17 cellular contexts compared by ENCODE assay signal in the genomic region with DNA sequence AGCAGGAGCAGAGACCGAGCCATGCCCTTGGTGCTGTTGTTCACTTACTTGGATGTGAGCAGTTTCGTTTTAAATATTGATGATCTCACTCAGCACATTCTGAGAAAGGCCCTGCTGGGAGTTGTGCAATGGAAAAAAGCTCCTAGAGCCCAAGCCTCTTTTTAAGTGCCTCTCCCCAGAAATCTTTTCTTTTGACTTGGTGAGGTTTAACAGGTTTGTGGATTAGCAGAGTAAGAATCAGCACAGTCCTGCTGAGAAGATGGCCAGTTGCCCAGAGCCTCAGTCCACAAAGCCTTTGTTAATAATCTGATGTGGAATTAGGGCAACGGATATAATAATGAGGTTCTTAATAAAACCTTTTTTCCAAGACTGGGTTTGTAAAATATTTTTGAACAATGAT.
DNase-seq lines count a peak whose midpoint lies in the region; ATAC-seq, FAIRE-seq and TF ChIP-seq lines count a peak whose summit lies in the region.
"Had no signal": no experiment of that assay in that cellular context is flagged by ENCODE, and none has a peak within 500 bp of the region (broad histone marks: within the 10 kb centered on the region; RNA-seq: fewer than 3 reads in every experiment).

No MANE protein-coding gene starts in this region.

- no peaks in the 10 kb centered on the region for H3K79me2 ChIP-seq in HepG2 (ENCODE audit: insufficient read depth, low read length)

- no peak for ATAC-seq in HepG2
- ATAC-seq in GM21390 (IDR thresholded peaks at IDR 0.05; ENCODE audit: unreplicated experiment): no peak
- ATAC-seq in activated CD8-positive, alpha-beta T cell treated with anti-CD3 and anti-CD28 coated beads, Interleukin-2, amount 10 ng/mL, durations not matched to agents 7 days and 5 days: no peak

- no peak for FAIRE-seq in HepG2 (lab: Jason Lieb, UNC)
- FAIRE-seq: A204.1 had no signal

- H3K4me3 ChIP-seq in choroid plexus epithelial cell (ENCODE audit: low read depth, low read length): no peak overlapping the region
- no peak overlapping the region for H3K4me3 ChIP-seq in HepG2 (replicated peaks in 1 of 3; ENCODE audit: insufficient read depth in 1 of 3, low read depth in 2 of 3, low read length in 3 of 3)
- H3K4me3 ChIP-seq: dorsolateral prefrontal cortex, transverse colon had no signal

- 9% methylated on average over 1 of the region's 3 CpGs for WGBS in HepG2 (ENCODE audit: low lambda C conversion rate)

- H2AFZ ChIP-seq in HepG2 (ENCODE audit: low read length): no peak overlapping the region

- no peak overlapping the region for H3K27ac Mint-ChIP-seq in activated CD8-positive, alpha-beta T cell treated with anti-CD3 and anti-CD28 coated beads, Interleukin-2, amount 10 ng/mL, durations not matched to agents 7 days and 5 days

- in situ Hi-C loops in HepG2 (cut with HindIII; ENCODE audit: extremely low pct_ligation_motif_present, low pct_unique_long_range_greater_than_20kb): no loop called here

- H3K9me3 Mint-ChIP-seq in activated CD8-positive, alpha-beta T cell treated with anti-CD3 and anti-CD28 coated beads, Interleukin-2, amount 10 ng/mL, durations not matched to agents 7 days and 5 days (ENCODE audit: insufficient read depth): no peaks in the 10 kb centered on the region

- peaks cover 23% of the 10 kb centered on the region for H3K4me1 Mint-ChIP-seq in activated CD8-positive, alpha-beta T cell treated with anti-CD3 and anti-CD28 coated beads, Interleukin-2, amount 10 ng/mL, durations not matched to agents 7 days and 5 days (ENCODE audit: low read depth)

- no peaks in the 10 kb centered on the region for H3K9me3 ChIP-seq in HepG2 (ENCODE audit: low read length)
- H3K9me3 ChIP-seq: Caco-2, SK-N-SH, transverse colon had no signal

- no peak overlapping the region for H3K4me2 ChIP-seq in HepG2 (ENCODE audit: low read depth, low read length)
- H3K4me2 ChIP-seq: SK-N-SH had no signal

- H3K4me3 Mint-ChIP-seq in activated CD8-positive, alpha-beta T cell treated with anti-CD3 and anti-CD28 coated beads, Interleukin-2, amount 10 ng/mL, durations not matched to agents 7 days and 5 days: no peak overlapping the region

- no peaks in the 10 kb centered on the region for H3K36me3 Mint-ChIP-seq in activated CD8-positive, alpha-beta T cell treated with anti-CD3 and anti-CD28 coated beads, Interleukin-2, amount 10 ng/mL, durations not matched to agents 7 days and 5 days (ENCODE audit: low read depth)

- TF ChIP-seq EP300 in HepG2 (IDR thresholded peaks at IDR 0.05; ENCODE audit: low read depth in 2 of 2, low read length in 2 of 2): no peak
- TF ChIP-seq EP300 in HepG2 (CRISPR knock-in tag; IDR thresholded peaks at IDR 0.05; ENCODE audit: borderline replicate concordance): no peak

- H3K27ac ChIP-seq in HepG2 (ENCODE audit: extremely low read length, insufficient read depth, low read length): no peak overlapping the region
- H3K27ac ChIP-seq: transverse colon had no signal

- no TSS peak for BruUV-seq in HepG2 (replicated peaks; lab: Mats Ljungman, UMichigan)

- TF ChIP-seq RAD21 in HepG2 (CRISPR knock-in tag; IDR thresholded peaks at IDR 0.05): no peak

- peak; percentile 1 for DNase-seq in NCI-H2196 (lab: John Stamatoyannopoulos, UW; ENCODE audit: unreplicated experiment)
- DNase-seq in NCI-H2196 treated with DMSO at 0.1 percent for 48 hours (lab: John Stamatoyannopoulos, UW; ENCODE audit: unreplicated experiment): no peak
- DNase-seq in NCI-H446 treated with DMSO at 0.1 percent for 48 hours (lab: John Stamatoyannopoulos, UW): peak; percentile 32
- DNase-seq in choroid plexus epithelial cell (ENCODE audit: low read depth): peak; percentile 82
- peak; percentile 37 for DNase-seq in retina
- DNase-seq in HepG2 (ENCODE audit: low spot score): no peak
- DNase-seq in activated CD8-positive, alpha-beta T cell treated with anti-CD3 and anti-CD28 coated beads, Interleukin-2, amount 10 ng/mL, durations not matched to agents 7 days and 5 days: no peak
- DNase-seq: activated CD4-positive, CD25-positive, alpha-beta regulatory T cell; activated T-cell treated with anti-CD3 and anti-CD28 coated beads for 4 hours; Caco-2; mesendoderm; NCI-H1436; SK-N-SH; transverse colon had no signal

- intact Hi-C loops in HepG2 (cut with micrococcal nuclease; ENCODE audit: unreplicated experiment): no loop called here

- H3K27me3 Mint-ChIP-seq in activated CD8-positive, alpha-beta T cell treated with anti-CD3 and anti-CD28 coated beads, Interleukin-2, amount 10 ng/mL, durations not matched to agents 7 days and 5 days (ENCODE audit: low read depth): peaks cover 16% of the 10 kb centered on the region

- no peak for TF ChIP-seq POLR2A in HepG2 (IDR thresholded peaks at IDR 0.05; ENCODE audit: insufficient read depth in 1 of 2, low read depth in 2 of 2, low read length in 2 of 2)

- H3K36me3 ChIP-seq in HepG2 (replicated peaks in 1 of 2; ENCODE audit: control insufficient read depth in 1 of 2, insufficient read depth in 2 of 2, low read length in 2 of 2): no peaks in the 10 kb centered on the region
- H3K36me3 ChIP-seq: transverse colon had no signal

- H4K20me1 ChIP-seq in HepG2 (ENCODE audit: insufficient read depth, low read length): no peaks in the 10 kb centered on the region

- H3K9ac ChIP-seq in HepG2 (ENCODE audit: insufficient read depth, low read depth, low read length): no peak overlapping the region
- H3K9ac ChIP-seq: SK-N-SH had no signal

- TF ChIP-seq CTCF in choroid plexus epithelial cell (conservative IDR thresholded peaks at IDR 0.05; ENCODE audit: low read depth, low read length) (no peak), HepG2 (CRISPR knock-in tag; IDR thresholded peaks at IDR 0.05) (no peak)

- no peaks in the 10 kb centered on the region for H3K27me3 ChIP-seq in HepG2 (ENCODE audit: control insufficient read depth in 1 of 2, insufficient read depth in 2 of 2, low read length in 2 of 2)
- H3K27me3 ChIP-seq: transverse colon had no signal

- POLR2A ChIA-PET in HepG2 (lab: Yijun Ruan, JAX): no interaction called here
- POLR2A ChIA-PET in activated CD8-positive, alpha-beta T cell treated with anti-CD3 and anti-CD28 coated beads, Interleukin-2, amount 10 ng/mL, durations not matched to agents 7 days and 5 days (lab: Charles Lee): no interaction called here

- CTCF ChIA-PET in HepG2 (lab: Yijun Ruan, JAX; ENCODE audit: low intra/inter-chr PET ratio, low total read pairs): no interaction called here
- CTCF ChIA-PET in activated CD8-positive, alpha-beta T cell treated with anti-CD3 and anti-CD28 coated beads, Interleukin-2, amount 10 ng/mL, durations not matched to agents 7 days and 5 days (lab: Charles Lee): no interaction called here

- peaks cover 10% of the 10 kb centered on the region; the same call in 1 of the 2 replicates for H3K4me1 ChIP-seq in HepG2 (ENCODE audit: insufficient read depth, low read length)
- H3K4me1 ChIP-seq: Caco-2, transverse colon had no signal

TF ChIP-seq in HepG2, 621 proteins besides CTCF, POLR2A, EP300 and RAD21:
- no peak for TF ChIP-seq ZC3H13 (CRISPR knock-in tag; IDR thresholded peaks at IDR 0.05)
- TF ChIP-seq, protein P1, sequence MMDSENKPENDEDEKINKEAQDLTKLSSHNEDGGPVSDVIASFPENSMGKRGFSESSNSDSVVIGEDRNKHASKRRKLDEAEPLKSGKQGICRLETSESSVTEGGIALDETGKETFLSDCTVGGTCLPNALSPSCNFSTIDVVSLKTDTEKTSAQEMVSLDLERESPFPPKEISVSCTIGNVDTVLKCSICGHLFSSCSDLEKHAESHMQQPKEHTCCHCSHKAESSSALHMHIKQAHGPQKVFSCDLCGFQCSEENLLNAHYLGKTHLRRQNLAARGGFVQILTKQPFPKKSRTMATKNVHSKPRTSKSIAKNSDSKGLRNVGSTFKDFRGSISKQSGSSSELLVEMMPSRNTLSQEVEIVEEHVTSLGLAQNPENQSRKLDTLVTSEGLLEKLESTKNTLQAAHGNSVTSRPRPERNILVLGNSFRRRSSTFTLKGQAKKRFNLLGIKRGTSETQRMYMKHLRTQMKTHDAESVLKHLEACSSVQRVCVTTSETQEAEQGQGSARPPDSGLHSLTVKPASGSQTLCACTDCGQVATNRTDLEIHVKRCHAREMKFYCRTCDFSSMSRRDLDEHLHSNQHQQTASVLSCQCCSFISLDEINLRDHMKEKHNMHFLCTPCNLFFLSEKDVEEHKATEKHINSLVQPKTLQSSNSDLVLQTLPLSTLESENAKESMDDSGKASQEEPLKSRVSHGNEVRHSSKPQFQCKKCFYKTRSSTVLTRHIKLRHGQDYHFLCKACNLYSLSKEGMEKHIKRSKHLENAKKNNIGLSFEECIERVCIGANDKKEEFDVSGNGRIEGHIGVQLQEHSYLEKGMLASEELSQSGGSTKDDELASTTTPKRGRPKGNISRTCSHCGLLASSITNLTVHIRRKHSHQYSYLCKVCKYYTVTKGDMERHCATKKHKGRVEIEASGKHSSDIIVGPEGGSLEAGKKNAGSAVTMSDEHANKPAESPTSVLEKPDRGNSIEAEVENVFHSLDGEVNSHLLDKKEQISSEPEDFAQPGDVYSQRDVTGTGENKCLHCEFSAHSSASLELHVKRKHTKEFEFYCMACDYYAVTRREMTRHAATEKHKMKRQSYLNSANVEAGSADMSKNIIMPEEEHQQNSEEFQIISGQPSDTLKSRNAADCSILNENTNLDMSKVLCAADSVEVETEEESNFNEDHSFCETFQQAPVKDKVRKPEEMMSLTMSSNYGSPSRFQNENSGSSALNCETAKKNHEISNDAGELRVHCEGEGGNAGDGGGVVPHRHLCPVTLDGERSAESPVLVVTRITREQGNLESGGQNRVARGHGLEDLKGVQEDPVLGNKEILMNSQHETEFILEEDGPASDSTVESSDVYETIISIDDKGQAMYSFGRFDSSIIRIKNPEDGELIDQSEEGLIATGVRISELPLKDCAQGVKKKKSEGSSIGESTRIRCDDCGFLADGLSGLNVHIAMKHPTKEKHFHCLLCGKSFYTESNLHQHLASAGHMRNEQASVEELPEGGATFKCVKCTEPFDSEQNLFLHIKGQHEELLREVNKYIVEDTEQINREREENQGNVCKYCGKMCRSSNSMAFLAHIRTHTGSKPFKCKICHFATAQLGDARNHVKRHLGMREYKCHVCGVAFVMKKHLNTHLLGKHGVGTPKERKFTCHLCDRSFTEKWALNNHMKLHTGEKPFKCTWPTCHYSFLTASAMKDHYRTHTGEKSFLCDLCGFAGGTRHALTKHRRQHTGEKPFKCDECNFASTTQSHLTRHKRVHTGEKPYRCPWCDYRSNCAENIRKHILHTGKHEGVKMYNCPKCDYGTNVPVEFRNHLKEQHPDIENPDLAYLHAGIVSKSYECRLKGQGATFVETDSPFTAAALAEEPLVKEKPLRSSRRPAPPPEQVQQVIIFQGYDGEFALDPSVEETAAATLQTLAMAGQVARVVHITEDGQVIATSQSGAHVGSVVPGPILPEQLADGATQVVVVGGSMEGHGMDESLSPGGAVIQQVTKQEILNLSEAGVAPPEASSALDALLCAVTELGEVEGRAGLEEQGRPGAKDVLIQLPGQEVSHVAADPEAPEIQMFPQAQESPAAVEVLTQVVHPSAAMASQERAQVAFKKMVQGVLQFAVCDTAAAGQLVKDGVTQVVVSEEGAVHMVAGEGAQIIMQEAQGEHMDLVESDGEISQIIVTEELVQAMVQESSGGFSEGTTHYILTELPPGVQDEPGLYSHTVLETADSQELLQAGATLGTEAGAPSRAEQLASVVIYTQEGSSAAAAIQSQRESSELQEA (CRISPR knock-in tag; IDR thresholded peaks at IDR 0.05; ENCODE audit: not compliant biosample characterization): no peak
- TF ChIP-seq JDP2 (CRISPR knock-in tag; IDR thresholded peaks at IDR 0.05; ENCODE audit: borderline replicate concordance): no peak

Comparison
In these comparisons a context has a peak if more than half of its experiments do, and no peak if none do; other contexts are left out.
1. DNase-seq: peak in NCI-H2196 (single experiment), NCI-H446 treated with DMSO at 0.1 percent for 48 hours (single experiment), choroid plexus epithelial cell (single experiment) and retina (single experiment); none in NCI-H2196 treated with DMSO at 0.1 percent for 48 hours (single experiment), HepG2 (single experiment) and activated CD8-positive, alpha-beta T cell treated with anti-CD3 and anti-CD28 coated beads, Interleukin-2, amount 10 ng/mL, durations not matched to agents 7 days and 5 days (single experiment).